ENCODE assay signal across 8 cellular contexts in genomic region chrX:115616943-115617563, GRCh38. TPM values are rescaled to one million over a fixed set of nuclear protein-coding genes. Genes with fewer than 3 reads are reported as not detected.
A peak's percentile ranks its signal among the peaks of the same experiment; 100 is the strongest.
DNase-seq lines count a peak whose midpoint lies in the region; ATAC-seq and TF ChIP-seq lines count a peak whose summit lies in the region.

No MANE protein-coding gene starts in this region.

- H3K79me2 ChIP-seq in GM23248 (ENCODE audit: insufficient read depth): peaks cover 55% of the 10 kb centered on the region

- TF ChIP-seq CTCF in GM10266 (IDR thresholded peaks at IDR 0.05; ENCODE audit: control insufficient read depth, insufficient read depth, low read depth, missing control alignments): no peak
- no peak for TF ChIP-seq CTCF in fibroblast of villous mesenchyme (IDR thresholded peaks at IDR 0.05; ENCODE audit: insufficient read depth, low read depth, low read length)
- TF ChIP-seq CTCF in transverse colon (IDR thresholded peaks at IDR 0.05): no peak
- TF ChIP-seq CTCF in body of pancreas (IDR thresholded peaks at IDR 0.05): no peak

- H3K9ac ChIP-seq in GM23248: peak overlapping the region; percentile 71

- intact Hi-C loops in transverse colon (cut with DNase I; ENCODE audit: low total_unique reads) (no loop called here), body of pancreas (cut with DNase I) (no loop called here)

- peak overlapping the region; percentile 69 for H3K4me3 ChIP-seq in GM23248
- H3K4me3 ChIP-seq in fibroblast of villous mesenchyme (ENCODE audit: low read depth, low read length): no peak overlapping the region
- H3K4me3 ChIP-seq in transverse colon: no peak overlapping the region
- no peak overlapping the region for H3K4me3 ChIP-seq in body of pancreas

- peak; percentile 24 for DNase-seq in GM10266 (ENCODE audit: extremely low spot score)
- peak; percentile 76 for DNase-seq in GM23248
- DNase-seq in M059J (ENCODE audit: low read depth): peak; percentile 98
- peak; percentile 55 for DNase-seq in fibroblast of villous mesenchyme (ENCODE audit: low read depth)
- no peak for DNase-seq in transverse colon
- DNase-seq in cerebellar nuclear complex (lab: John Stamatoyannopoulos, UW): no peak
- DNase-seq in body of pancreas: no peak
- no peak for DNase-seq in NCI-H2227 (lab: John Stamatoyannopoulos, UW; ENCODE audit: unreplicated experiment)

- peaks cover 39% of the 10 kb centered on the region for H3K4me1 ChIP-seq in GM23248 (ENCODE audit: insufficient read depth)
- peaks cover 0 to 2% (median 0%) of the 10 kb centered on the region in 4 donors for H3K4me1 ChIP-seq in transverse colon
- H3K4me1 ChIP-seq in body of pancreas: no peaks in the 10 kb centered on the region

- H3F3A ChIP-seq in GM23248 (ENCODE audit: insufficient read depth): peaks cover 39% of the 10 kb centered on the region

- no peaks in the 10 kb centered on the region for H4K20me1 ChIP-seq in GM23248 (ENCODE audit: insufficient read depth)

- H3K27me3 ChIP-seq in GM23248 (replicated peaks; ENCODE audit: insufficient read depth) (no peaks in the 10 kb centered on the region), transverse colon (no peaks in the 10 kb centered on the region), body of pancreas (no peaks in the 10 kb centered on the region)

- H3K36me3 ChIP-seq in GM23248 (ENCODE audit: low read depth): no peaks in the 10 kb centered on the region
- no peaks in the 10 kb centered on the region for H3K36me3 ChIP-seq in transverse colon
- no peaks in the 10 kb centered on the region for H3K36me3 ChIP-seq in body of pancreas (replicated peaks in 1 of 2; ENCODE audit: insufficient read depth in 1 of 2, low read depth in 2 of 2)

- peak overlapping the region; percentile 90 for H3K4me2 ChIP-seq in GM23248 (ENCODE audit: unreplicated experiment)

- H3K27ac ChIP-seq in GM23248 (peak overlapping the region; percentile 77), transverse colon (peak overlapping the region; percentile 57 to 77 (median 68)), body of pancreas (no peak overlapping the region)

- no peak overlapping the region for H2AFZ ChIP-seq in GM23248

- TF ChIP-seq EP300 in transverse colon (IDR thresholded peaks at IDR 0.05; ENCODE audit: low read depth): no peak

- in situ Hi-C loops in GM23248 (cut with MboI) (no loop called here), transverse colon (cut with MboI; ENCODE audit: low pct_ligation_motif_present in 1 of 4, low pct_unique_long_range_greater_than_20kb in 1 of 4, low sequenced_read_pairs in 3 of 4) (no loop called here)

- H3K9me3 ChIP-seq in GM23248 (ENCODE audit: low read depth) (no peaks in the 10 kb centered on the region), transverse colon (no peaks in the 10 kb centered on the region), body of pancreas (no peaks in the 10 kb centered on the region)

- WGBS in GM23248 (ENCODE audit: low coverage in 1 of 2, low lambda C conversion rate in 2 of 2, missing lambda C conversion rate in 2 of 2), 2 experiments: 11 to 12% methylated on average over 5 of the region's 5 CpGs
- WGBS in transverse colon (ENCODE audit: low coverage in 1 of 2), 2 donors: 60 to 80% methylated on average over 1 to 5 of the region's 5 CpGs
- 86 to 87% methylated on average over 5 of the region's 5 CpGs for WGBS in body of pancreas, 2 donors

- H3K9me2 ChIP-seq in GM23248 (ENCODE audit: insufficient read depth): no peaks in the 10 kb centered on the region

- ATAC-seq in body of pancreas: no peak

- TF ChIP-seq POLR2A in transverse colon (IDR thresholded peaks at IDR 0.05): no peak
- no peak for TF ChIP-seq POLR2A in body of pancreas (IDR thresholded peaks at IDR 0.05)

RNA-seq across cellular contexts. Expression of gene PLS3, which starts 56.1 kb away (rescaled TPM):
- 118 and 136 TPM in 2 replicates for total RNA-seq in GM23248 (2014; rRNA removed; shearing (Covaris generic))
- 137 and 139 TPM in 2 replicates for polyA plus RNA-seq in GM23248 (2016; fragmentation: Nextera tagmentation; extraction: Ambion mirVana)
- total RNA-seq in M059J (2014; rRNA removed; shearing (Covaris generic)): 418 and 544 TPM in 2 replicates
- 271 and 323 TPM in 2 replicates for total RNA-seq in fibroblast of villous mesenchyme
- total RNA-seq in transverse colon: 100 to 1,000 TPM in 1 of 4 donors, 10 to 100 TPM in 2, 1 to 10 TPM in 1; 4.5 to 160 (median 21.9) TPM
- 10 to 100 TPM; 34.8 to 47.5 TPM for total RNA-seq in body of pancreas

Comparison
In these comparisons a context has a peak if more than half of its experiments do, and no peak if none do; other contexts are left out.
1. DNase-seq: peak in GM10266 (single experiment), GM23248 (single experiment), M059J (single experiment) and fibroblast of villous mesenchyme (single experiment); none in transverse colon (single experiment), cerebellar nuclear complex (0 of 2), body of pancreas (0 of 4) and NCI-H2227 (single experiment).
2. H3K27ac ChIP-seq: peak in GM23248 (single experiment) and transverse colon (4 of 4); none in body of pancreas (0 of 4).